Comparison of ENCODE assay signal across 1 cellular context in the genomic region with DNA sequence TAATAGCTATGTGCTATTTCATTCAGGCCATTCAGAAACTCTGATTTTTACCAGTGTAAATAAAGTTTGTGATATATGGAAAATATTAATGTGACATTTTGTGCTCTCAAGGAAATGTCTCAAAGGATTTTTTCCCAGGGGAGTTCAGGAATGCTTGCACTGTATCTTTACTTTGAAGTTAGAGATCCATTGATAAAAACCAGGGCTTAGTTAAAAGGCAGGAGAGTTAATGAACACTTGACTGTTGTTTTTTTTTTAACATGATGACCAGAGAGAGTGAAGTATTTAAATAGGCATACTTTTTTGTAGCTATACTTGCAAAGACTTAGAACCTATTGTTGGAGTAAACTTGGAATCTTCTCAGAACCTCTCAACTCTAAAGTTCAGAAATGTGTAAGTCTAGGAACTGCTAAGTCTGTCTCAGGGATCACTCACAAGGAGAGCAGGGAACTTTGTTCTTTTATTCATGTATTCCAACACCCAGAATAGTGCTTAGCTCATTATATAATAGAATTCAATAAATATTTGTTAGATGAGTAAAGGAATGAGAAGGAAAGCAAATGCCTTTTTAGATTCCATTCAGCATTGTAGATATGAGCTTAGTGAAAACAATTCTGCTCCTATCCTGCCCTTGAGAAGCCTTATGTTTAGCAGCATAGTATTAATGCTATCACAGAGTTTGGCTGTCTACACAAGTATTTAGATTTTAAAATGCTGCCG.
A peak's percentile ranks its signal among the peaks of the same experiment; 100 is the strongest.
TF ChIP-seq lines count a peak whose summit lies in the region.

No MANE protein-coding gene starts in this region.

TF ChIP-seq in HepG2, 621 proteins besides CTCF, POLR2A, EP300 and RAD21 (continued from another document):
- no peak for TF ChIP-seq GMEB2 (CRISPR knock-in tag; IDR thresholded peaks at IDR 0.05; ENCODE audit: low read depth)
- TF ChIP-seq SOX5 (CRISPR knock-in tag; IDR thresholded peaks at IDR 0.05; ENCODE audit: borderline replicate concordance), result peak; percentile 63; the same call in 1 of the 2 replicates
- peak; percentile 68 for TF ChIP-seq CREM (IDR thresholded peaks at IDR 0.05)
- no peak for TF ChIP-seq CREM (CRISPR knock-in tag; IDR thresholded peaks at IDR 0.05)
- TF ChIP-seq, protein P1, sequence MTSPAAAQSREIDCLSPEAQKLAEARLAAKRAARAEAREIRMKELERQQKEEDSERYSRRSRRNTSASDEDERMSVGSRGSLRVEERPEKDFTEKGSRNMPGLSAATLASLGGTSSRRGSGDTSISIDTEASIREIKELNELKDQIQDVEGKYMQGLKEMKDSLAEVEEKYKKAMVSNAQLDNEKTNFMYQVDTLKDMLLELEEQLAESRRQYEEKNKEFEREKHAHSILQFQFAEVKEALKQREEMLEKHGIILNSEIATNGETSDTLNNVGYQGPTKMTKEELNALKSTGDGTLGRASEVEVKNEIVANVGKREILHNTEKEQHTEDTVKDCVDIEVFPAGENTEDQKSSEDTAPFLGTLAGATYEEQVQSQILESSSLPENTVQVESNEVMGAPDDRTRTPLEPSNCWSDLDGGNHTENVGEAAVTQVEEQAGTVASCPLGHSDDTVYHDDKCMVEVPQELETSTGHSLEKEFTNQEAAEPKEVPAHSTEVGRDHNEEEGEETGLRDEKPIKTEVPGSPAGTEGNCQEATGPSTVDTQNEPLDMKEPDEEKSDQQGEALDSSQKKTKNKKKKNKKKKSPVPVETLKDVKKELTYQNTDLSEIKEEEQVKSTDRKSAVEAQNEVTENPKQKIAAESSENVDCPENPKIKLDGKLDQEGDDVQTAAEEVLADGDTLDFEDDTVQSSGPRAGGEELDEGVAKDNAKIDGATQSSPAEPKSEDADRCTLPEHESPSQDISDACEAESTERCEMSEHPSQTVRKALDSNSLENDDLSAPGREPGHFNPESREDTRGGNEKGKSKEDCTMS (CRISPR knock-in tag; conservative IDR thresholded peaks at IDR 0.05), result no peak
- TF ChIP-seq MATR3 (CRISPR knock-in tag; IDR thresholded peaks at IDR 0.05), result no peak
- TF ChIP-seq NAIF1 (CRISPR knock-in tag; IDR thresholded peaks at IDR 0.05; ENCODE audit: borderline replicate concordance), result no peak
- TF ChIP-seq NCOA2 (CRISPR knock-in tag; IDR thresholded peaks at IDR 0.05), result peak; percentile 49
- TF ChIP-seq PHF8 (CRISPR knock-in tag; IDR thresholded peaks at IDR 0.05), result no peak
- TF ChIP-seq ZNF282 (IDR thresholded peaks at IDR 0.05; ENCODE audit: partially characterized antibody), result no peak
- TF ChIP-seq ZNF253 (CRISPR knock-in tag; IDR thresholded peaks at IDR 0.05; ENCODE audit: borderline replicate concordance), result no peak
- TF ChIP-seq EED (CRISPR knock-in tag; IDR thresholded peaks at IDR 0.05), result no peak
- TF ChIP-seq ZNF362 (CRISPR knock-in tag; IDR thresholded peaks at IDR 0.05; ENCODE audit: borderline replicate concordance), result peak; percentile 88
- no peak for TF ChIP-seq KAT2B (IDR thresholded peaks at IDR 0.05; ENCODE audit: borderline replicate concordance, low read depth, low read length)
- TF ChIP-seq HOXA9 (CRISPR knock-in tag; IDR thresholded peaks at IDR 0.05; ENCODE audit: borderline replicate concordance), result no peak
- TF ChIP-seq, protein P2, sequence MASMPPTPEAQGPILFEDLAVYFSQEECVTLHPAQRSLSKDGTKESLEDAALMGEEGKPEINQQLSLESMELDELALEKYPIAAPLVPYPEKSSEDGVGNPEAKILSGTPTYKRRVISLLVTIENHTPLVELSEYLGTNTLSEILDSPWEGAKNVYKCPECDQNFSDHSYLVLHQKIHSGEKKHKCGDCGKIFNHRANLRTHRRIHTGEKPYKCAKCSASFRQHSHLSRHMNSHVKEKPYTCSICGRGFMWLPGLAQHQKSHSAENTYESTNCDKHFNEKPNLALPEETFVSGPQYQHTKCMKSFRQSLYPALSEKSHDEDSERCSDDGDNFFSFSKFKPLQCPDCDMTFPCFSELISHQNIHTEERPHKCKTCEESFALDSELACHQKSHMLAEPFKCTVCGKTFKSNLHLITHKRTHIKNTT (CRISPR knock-in tag; IDR thresholded peaks at IDR 0.05), result no peak
- TF ChIP-seq ZFP36L1 (CRISPR knock-in tag; IDR thresholded peaks at IDR 0.05), result no peak
- TF ChIP-seq ZNF557 (CRISPR knock-in tag; IDR thresholded peaks at IDR 0.05), result no peak
- no peak for TF ChIP-seq CENPT (CRISPR knock-in tag; IDR thresholded peaks at IDR 0.05; ENCODE audit: low read depth)
- no peak for TF ChIP-seq ZNF382 (CRISPR knock-in tag; IDR thresholded peaks at IDR 0.05; ENCODE audit: borderline replicate concordance)
- no peak for TF ChIP-seq POLR2AphosphoS2 (IDR thresholded peaks at IDR 0.05; ENCODE audit: low read depth, low read length)
- no peak for TF ChIP-seq ZNF558 (CRISPR knock-in tag; IDR thresholded peaks at IDR 0.05; ENCODE audit: borderline replicate concordance)
- TF ChIP-seq ZBTB1 (CRISPR knock-in tag; IDR thresholded peaks at IDR 0.05; ENCODE audit: borderline replicate concordance), result no peak
- TF ChIP-seq ZNF317 (CRISPR knock-in tag; IDR thresholded peaks at IDR 0.05), result no peak
- TF ChIP-seq ZNF781 (CRISPR knock-in tag; IDR thresholded peaks at IDR 0.05; ENCODE audit: borderline replicate concordance, not compliant biosample characterization), result no peak
